In the genomic region with DNA sequence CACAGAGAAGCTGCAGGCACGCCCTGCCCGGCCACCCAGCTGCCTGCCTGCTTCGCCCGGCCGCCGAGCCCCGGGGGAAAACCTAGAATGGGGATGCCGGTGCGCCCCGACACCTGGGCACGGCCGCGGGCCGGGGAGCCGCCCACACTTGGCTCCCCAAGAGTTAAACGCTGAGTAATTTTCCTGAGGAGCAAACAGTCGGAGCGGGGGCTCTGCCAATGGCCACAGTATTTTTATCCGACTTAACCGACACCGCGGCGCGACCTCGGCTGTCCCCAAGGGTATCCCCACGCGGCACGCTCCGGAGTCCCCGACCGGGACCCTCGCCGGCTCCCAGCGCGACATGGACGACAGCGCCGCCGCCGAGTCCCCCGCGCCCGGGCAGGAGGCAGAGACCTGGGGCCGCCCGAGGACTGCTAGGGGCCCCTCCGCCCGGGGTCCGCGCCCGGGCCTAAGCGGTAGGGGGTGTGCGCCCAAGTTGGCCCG, we compare ENCODE assay signal across 8 cellular contexts. TPM values are rescaled to one million over a fixed set of nuclear protein-coding genes. Genes with fewer than 3 reads are reported as not detected.
DNase-seq lines count a peak whose midpoint lies in the region; ATAC-seq, FAIRE-seq and TF ChIP-seq lines count a peak whose summit lies in the region.

No MANE protein-coding gene starts in this region.

- no peak for TF ChIP-seq EP300 in esophagus muscularis mucosa (IDR thresholded peaks at IDR 0.05)

- peak overlapping the region; percentile 50 to 55 for H3K4me3 ChIP-seq in CD4-positive, alpha-beta memory T cell (ENCODE audit: low read length in 2 of 2)
- H3K4me3 ChIP-seq in esophagus muscularis mucosa = peak overlapping the region; percentile 94 to 98 (median 98)
- H3K4me3 ChIP-seq in neuron (ENCODE audit: low read length) = peak overlapping the region; percentile 85

- H3K27me3 ChIP-seq in CD4-positive, alpha-beta memory T cell (ENCODE audit: insufficient read depth, low read length) = no peaks in the 10 kb centered on the region
- H3K27me3 ChIP-seq in esophagus muscularis mucosa (no peaks in the 10 kb centered on the region), neuron (ENCODE audit: insufficient read depth, low read length) (no peaks in the 10 kb centered on the region)

- H3K36me3 ChIP-seq in CD4-positive, alpha-beta memory T cell (ENCODE audit: insufficient read depth, low read length) = no peaks in the 10 kb centered on the region
- H3K36me3 ChIP-seq in esophagus muscularis mucosa = no peaks in the 10 kb centered on the region
- H3K36me3 ChIP-seq in neuron (ENCODE audit: insufficient read depth, low read length) = peaks cover 4% of the 10 kb centered on the region

- CTCF ChIA-PET in CD4-positive, alpha-beta memory T cell (lab: Charles Lee; ENCODE audit: partially characterized antibody) = interaction anchor here (0.8 to 2.5 kb wide), 8 partner anchors 10 to 87 kb away, joined by 3 to 30 read pairs (median 4); no protein-coding TSS in a partner anchor

- H3K9me3 Mint-ChIP-seq in CD4-positive, alpha-beta memory T cell = peaks cover 0 to 1% (median 0%) of the 10 kb centered on the region in 8 donors

- H2AFZ ChIP-seq in neuron (ENCODE audit: low read depth, low read length) = peak overlapping the region; percentile 89

- TF ChIP-seq POLR2A in esophagus muscularis mucosa (IDR thresholded peaks at IDR 0.05; ENCODE audit: low read depth) = no peak

- H3K27me3 Mint-ChIP-seq in CD4-positive, alpha-beta memory T cell = no peaks in the 10 kb centered on the region

- no peak for TF ChIP-seq CTCF in esophagus muscularis mucosa (IDR thresholded peaks at IDR 0.05)

- peak in 1 of 5 donors; percentile 20 for DNase-seq in CD4-positive, alpha-beta memory T cell
- peak; percentile 2 to 6 for DNase-seq in activated CD4-positive, alpha-beta T cell treated with anti-CD3 and anti-CD28 coated beads, Interleukin-2, amount 50 U/mL, for 4 hours
- DNase-seq in esophagus muscularis mucosa (ENCODE audit: extremely low spot score) = no peak
- peak; percentile 59 for DNase-seq in urothelium cell line (ENCODE audit: low spot score)
- no peak for DNase-seq in A172 (ENCODE audit: low spot score)

- no peaks in the 10 kb centered on the region for H3K9me3 ChIP-seq in CD4-positive, alpha-beta memory T cell (ENCODE audit: control insufficient read depth in 1 of 2, low read length in 2 of 2)
- no peaks in the 10 kb centered on the region for H3K9me3 ChIP-seq in esophagus muscularis mucosa
- peaks cover under 1% of the 10 kb centered on the region for H3K9me3 ChIP-seq in neuron (ENCODE audit: low read length)

- intact Hi-C loops in CD4-positive, alpha-beta memory T cell (cut with micrococcal nuclease) = loop anchor here (1.0 to 10.0 kb wide), 3 partner anchors 33 to 859 kb away; a partner anchor contains a TSS
- intact Hi-C loops in esophagus muscularis mucosa (cut with DNase I) = loop anchor here (10.0 kb wide), 2 partner anchors 89 to 859 kb away; a partner anchor contains a TSS

- H3K36me3 Mint-ChIP-seq in CD4-positive, alpha-beta memory T cell = peaks cover 10 to 17% of the 10 kb centered on the region in 2 donors

- H3K27ac ChIP-seq in CD4-positive, alpha-beta memory T cell (ENCODE audit: low read depth, low read length) = peak overlapping the region; percentile 76
- peak overlapping the region; percentile 86 to 94 (median 90) for H3K27ac ChIP-seq in esophagus muscularis mucosa (replicated peaks in 1 of 4)

- peak overlapping the region; percentile 83 to 89 (median 86) for H3K4me3 Mint-ChIP-seq in CD4-positive, alpha-beta memory T cell

- H3K4me1 ChIP-seq in CD4-positive, alpha-beta memory T cell (ENCODE audit: insufficient read depth, low read length) = peaks cover 57% of the 10 kb centered on the region
- H3K4me1 ChIP-seq in esophagus muscularis mucosa = peaks cover 11 to 49% (median 45%) of the 10 kb centered on the region in 4 donors
- peaks cover 31% of the 10 kb centered on the region for H3K4me1 ChIP-seq in neuron (ENCODE audit: insufficient read depth, low read length)

- peak overlapping the region; percentile 71 to 88 (median 77) for H3K27ac Mint-ChIP-seq in CD4-positive, alpha-beta memory T cell

- no peak for FAIRE-seq in urothelium cell line (lab: Jason Lieb, UNC)

- WGBS in esophagus muscularis mucosa = 0% methylated on average over 2 of the region's 53 CpGs

- H3K4me1 Mint-ChIP-seq in CD4-positive, alpha-beta memory T cell = peaks cover 41 to 55% (median 48%) of the 10 kb centered on the region in 4 donors

- POLR2A ChIA-PET in CD4-positive, alpha-beta memory T cell (lab: Charles Lee; ENCODE audit: partially characterized antibody) = interaction anchor here (0.6 to 4.5 kb wide), 13 partner anchors 10 to 302 kb away, joined by 3 to 153 read pairs (median 4); no protein-coding TSS in a partner anchor

- ATAC-seq in GM19452 (IDR thresholded peaks at IDR 0.05; ENCODE audit: unreplicated experiment) (peak; percentile 28), HG03442 (IDR thresholded peaks at IDR 0.05; ENCODE audit: unreplicated experiment) (peak; percentile 24)

RNA-seq across cellular contexts. Expression of a gene that starts 0.6 kb away (rescaled TPM):
- total RNA-seq in CD4-positive, alpha-beta memory T cell = 100 to 1,000 TPM; 143 to 150 TPM
- 10 to 100 TPM; 87.2 to 91.8 TPM for polyA plus RNA-seq in CD4-positive, alpha-beta memory T cell
- 10 to 100 TPM; 31.0 to 42.4 (median 36.8) TPM for total RNA-seq in esophagus muscularis mucosa
- 26.4 and 31.5 TPM in 2 replicates for total RNA-seq in A172 (2014; rRNA removed; shearing (Covaris generic))

Comparison
In these comparisons a context has a peak if more than half of its experiments do, and no peak if none do; other contexts are left out.
1. DNase-seq: peak in activated CD4-positive, alpha-beta T cell treated with anti-CD3 and anti-CD28 coated beads, Interleukin-2, amount 50 U/mL, for 4 hours (2 of 2) and urothelium cell line (single experiment); none in esophagus muscularis mucosa (single experiment) and A172 (single experiment).
2. Peak in every context shown above with its lines, with median percentiles within 50 percentile points of each other: H3K4me3 ChIP-seq.